Comparison of ENCODE assay signal across 9 cellular contexts in the genomic region with DNA sequence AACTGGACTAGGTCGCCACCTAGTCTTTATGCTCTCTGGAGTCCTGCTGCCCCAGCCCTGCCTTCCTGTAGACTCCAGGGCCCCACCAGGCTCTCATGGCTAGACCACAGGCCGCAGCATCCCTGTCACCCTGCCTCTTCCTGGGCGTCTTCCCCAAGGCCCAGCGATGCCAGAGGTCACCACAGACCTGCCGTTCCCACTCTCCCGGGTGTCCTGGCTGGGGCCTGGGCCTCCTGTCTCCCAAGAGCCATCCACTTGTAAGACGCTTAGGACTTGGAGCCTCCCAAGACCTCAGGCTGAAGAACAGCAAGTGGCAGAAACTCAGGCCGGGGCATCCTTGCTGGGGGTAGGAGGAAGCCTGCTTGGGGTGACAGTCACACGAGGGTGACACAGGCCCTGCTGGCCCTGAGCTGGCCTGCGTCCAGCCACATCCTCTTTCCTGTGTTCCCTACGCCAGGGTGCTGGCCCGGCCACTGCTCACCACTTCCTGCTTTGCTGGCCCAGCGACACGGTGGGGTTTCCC. TPM values are rescaled to one million over a fixed set of nuclear protein-coding genes. Genes with fewer than 3 reads are reported as not detected.
DNase-seq lines count a peak whose midpoint lies in the region; ATAC-seq lines count a peak whose summit lies in the region.
"Had no signal": no experiment of that assay in that cellular context is flagged by ENCODE, and none has a peak within 500 bp of the region (broad histone marks: within the 10 kb centered on the region; RNA-seq: fewer than 3 reads in every experiment).

No MANE protein-coding gene starts in this region.

- peak; percentile 53 for ATAC-seq in activated T-helper 17 cell treated with anti-CD3 and anti-CD28 coated beads, Interleukin-2, amount 50 U/mL, for 72 hours (replicated peaks)
- no peak for ATAC-seq in left colon
- ATAC-seq in stimulated activated naive CD8-positive, alpha-beta T cell treated with anti-CD3 and anti-CD28 coated beads, Interleukin-15, amount 100 ng/mL, for 72 hours, result peak; percentile 49
- no peak for ATAC-seq in GM18519 (IDR thresholded peaks at IDR 0.05; ENCODE audit: low FRiP score, unreplicated experiment)

- peak overlapping the region; percentile 62 for H3K4me3 Mint-ChIP-seq in activated T-helper 17 cell treated with anti-CD3 and anti-CD28 coated beads, Interleukin-2, amount 50 U/mL, for 72 hours
- H3K4me3 Mint-ChIP-seq in stimulated activated naive CD8-positive, alpha-beta T cell treated with anti-CD3 and anti-CD28 coated beads, Interleukin-15, amount 100 ng/mL, for 72 hours, result peak overlapping the region; percentile 65 to 66

- DNase-seq in MV-4-11 (lab: John Stamatoyannopoulos, UW) (peak; percentile 84), left colon (peak; percentile 49 to 73), NCI-H2196 treated with DMSO at 0.1 percent for 48 hours (lab: John Stamatoyannopoulos, UW; ENCODE audit: unreplicated experiment) (no peak), NCI-H82 (lab: John Stamatoyannopoulos, UW) (no peak), H4 (ENCODE audit: low spot score) (no peak)
- DNase-seq in stimulated activated naive CD8-positive, alpha-beta T cell treated with anti-CD3 and anti-CD28 coated beads, Interleukin-15, amount 100 ng/mL, for 72 hours, result peak; percentile 18 to 57
- DNase-seq: NCI-H1105 had no signal

- peaks cover 8% of the 10 kb centered on the region for H3K4me1 Mint-ChIP-seq in activated T-helper 17 cell treated with anti-CD3 and anti-CD28 coated beads, Interleukin-2, amount 50 U/mL, for 72 hours
- H3K4me1 Mint-ChIP-seq in stimulated activated naive CD8-positive, alpha-beta T cell treated with anti-CD3 and anti-CD28 coated beads, Interleukin-15, amount 100 ng/mL, for 72 hours, result peaks cover 59% of the 10 kb centered on the region

- intact Hi-C loops in left colon (cut with DNase I, micrococcal nuclease), result no loop called here

- H3K9me3 Mint-ChIP-seq in activated T-helper 17 cell treated with anti-CD3 and anti-CD28 coated beads, Interleukin-2, amount 50 U/mL, for 72 hours, result no peaks in the 10 kb centered on the region
- H3K9me3 Mint-ChIP-seq in stimulated activated naive CD8-positive, alpha-beta T cell treated with anti-CD3 and anti-CD28 coated beads, Interleukin-15, amount 100 ng/mL, for 72 hours, result no peaks in the 10 kb centered on the region

- peak overlapping the region; percentile 91 for H3K27ac Mint-ChIP-seq in activated T-helper 17 cell treated with anti-CD3 and anti-CD28 coated beads, Interleukin-2, amount 50 U/mL, for 72 hours
- H3K27ac Mint-ChIP-seq in stimulated activated naive CD8-positive, alpha-beta T cell treated with anti-CD3 and anti-CD28 coated beads, Interleukin-15, amount 100 ng/mL, for 72 hours, result peak overlapping the region; percentile 92 to 98

- H3K36me3 Mint-ChIP-seq in activated T-helper 17 cell treated with anti-CD3 and anti-CD28 coated beads, Interleukin-2, amount 50 U/mL, for 72 hours (ENCODE audit: low read depth), result peaks cover 28% of the 10 kb centered on the region

- no peaks in the 10 kb centered on the region for H3K27me3 Mint-ChIP-seq in activated T-helper 17 cell treated with anti-CD3 and anti-CD28 coated beads, Interleukin-2, amount 50 U/mL, for 72 hours
- H3K27me3 Mint-ChIP-seq in stimulated activated naive CD8-positive, alpha-beta T cell treated with anti-CD3 and anti-CD28 coated beads, Interleukin-15, amount 100 ng/mL, for 72 hours, result no peaks in the 10 kb centered on the region

RNA-seq across cellular contexts. Expression of a gene that starts 2.0 kb away (rescaled TPM):
- total RNA-seq in activated T-helper 17 cell treated with anti-CD3 and anti-CD28 coated beads, Interleukin-2, amount 50 U/mL, for 72 hours, result 100 to 1,000 TPM; 217 to 244 TPM
- 100 to 1,000 TPM; 140 to 156 TPM for total RNA-seq in left colon
- total RNA-seq in H4 (2014; rRNA removed; shearing (Covaris generic)), result 12.5 and 13.1 TPM in 2 replicates

RNA-seq across cellular contexts. Expression of a gene that starts 6.3 kb away (rescaled TPM):
- total RNA-seq in activated T-helper 17 cell treated with anti-CD3 and anti-CD28 coated beads, Interleukin-2, amount 50 U/mL, for 72 hours, result 100 to 1,000 TPM in 1 of 2 donors, 10 to 100 TPM in 1; 75.0 to 131 TPM
- 100 to 1,000 TPM; 135 to 157 TPM for total RNA-seq in left colon
- total RNA-seq in H4 (2014; rRNA removed; shearing (Covaris generic)), result 138 and 167 TPM in 2 replicates

RNA-seq across cellular contexts. Expression of a gene that starts 26.7 kb away (rescaled TPM):
- total RNA-seq in activated T-helper 17 cell treated with anti-CD3 and anti-CD28 coated beads, Interleukin-2, amount 50 U/mL, for 72 hours, result under 1 TPM in 1 of 2 donors, not detected in 1; 0.08 TPM
- 10 to 100 TPM; 20.2 to 21.3 TPM for total RNA-seq in left colon
- total RNA-seq in H4 (2014; rRNA removed; shearing (Covaris generic)), result 17.0 and 19.9 TPM in 2 replicates

RNA-seq across cellular contexts. Expression of a gene that starts 32.9 kb away (rescaled TPM):
- 10 to 100 TPM; 13.1 to 14.8 TPM for total RNA-seq in activated T-helper 17 cell treated with anti-CD3 and anti-CD28 coated beads, Interleukin-2, amount 50 U/mL, for 72 hours
- 10 to 100 TPM; 51.9 to 52.8 TPM for total RNA-seq in left colon
- total RNA-seq in H4 (2014; rRNA removed; shearing (Covaris generic)), result 28.0 and 28.7 TPM in 2 replicates

Comparison
In these comparisons a context has a peak if more than half of its experiments do, and no peak if none do; other contexts are left out.
1. DNase-seq: peak in MV-4-11 (single experiment), left colon (2 of 2) and stimulated activated naive CD8-positive, alpha-beta T cell treated with anti-CD3 and anti-CD28 coated beads, Interleukin-15, amount 100 ng/mL, for 72 hours (2 of 2); none in NCI-H2196 treated with DMSO at 0.1 percent for 48 hours (single experiment), NCI-H82 (single experiment) and H4 (single experiment).
2. ATAC-seq: peak in activated T-helper 17 cell treated with anti-CD3 and anti-CD28 coated beads, Interleukin-2, amount 50 U/mL, for 72 hours (single experiment) and stimulated activated naive CD8-positive, alpha-beta T cell treated with anti-CD3 and anti-CD28 coated beads, Interleukin-15, amount 100 ng/mL, for 72 hours (single experiment); none in left colon (single experiment) and GM18519 (single experiment).
3. RNA of a gene that starts 26.7 kb away (total RNA-seq): 20.2 to 21.3 TPM in left colon and 17.0 to 19.9 TPM in H4; 0.08 TPM in activated T-helper 17 cell treated with anti-CD3 and anti-CD28 coated beads, Interleukin-2, amount 50 U/mL, for 72 hours; every median in the first group is over 10 times any median in the second.